ENCODE assay signal across 1 cellular context in the genomic region with DNA sequence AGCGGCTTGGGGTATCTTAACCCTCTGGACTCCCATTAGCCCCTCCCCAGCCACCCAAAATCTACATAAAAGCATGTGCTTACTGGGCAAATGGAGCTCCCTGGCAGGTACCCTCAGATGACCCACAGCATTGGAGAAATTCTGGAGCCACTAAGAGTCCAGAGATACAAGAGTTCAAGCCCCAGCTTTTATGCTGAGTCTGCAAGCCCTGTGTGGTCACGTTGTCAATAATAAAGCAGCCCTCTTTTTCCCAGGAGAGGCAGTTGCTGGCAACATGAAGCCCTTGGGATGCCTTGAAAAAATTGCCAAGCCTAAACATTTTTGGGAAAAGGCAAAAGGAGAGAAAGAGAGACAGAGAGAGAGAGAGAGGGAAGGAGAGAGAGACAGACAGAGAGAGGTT.
TF ChIP-seq lines count a peak whose summit lies in the region.

No MANE protein-coding gene starts in this region.

TF ChIP-seq in K562, 482 proteins besides CTCF, POLR2A, EP300 and RAD21 (continued from another document):
- TF ChIP-seq, protein P1, sequence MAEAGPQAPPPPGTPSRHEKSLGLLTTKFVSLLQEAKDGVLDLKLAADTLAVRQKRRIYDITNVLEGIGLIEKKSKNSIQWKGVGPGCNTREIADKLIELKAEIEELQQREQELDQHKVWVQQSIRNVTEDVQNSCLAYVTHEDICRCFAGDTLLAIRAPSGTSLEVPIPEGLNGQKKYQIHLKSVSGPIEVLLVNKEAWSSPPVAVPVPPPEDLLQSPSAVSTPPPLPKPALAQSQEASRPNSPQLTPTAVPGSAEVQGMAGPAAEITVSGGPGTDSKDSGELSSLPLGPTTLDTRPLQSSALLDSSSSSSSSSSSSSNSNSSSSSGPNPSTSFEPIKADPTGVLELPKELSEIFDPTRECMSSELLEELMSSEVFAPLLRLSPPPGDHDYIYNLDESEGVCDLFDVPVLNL (CRISPR knock-in tag; IDR thresholded peaks at IDR 0.05; ENCODE audit: low read depth): no peak
- TF ChIP-seq CHD2 (IDR thresholded peaks at IDR 0.05; ENCODE audit: low read depth, low read length) (no peak), ZNF316 (IDR thresholded peaks at IDR 0.05) (peak; percentile 72), MAFK (IDR thresholded peaks at IDR 0.05; ENCODE audit: low read length) (peak; percentile 18; the same call in 1 of the 2 replicates), C11orf30 (IDR thresholded peaks at IDR 0.05; ENCODE audit: low read depth) (peak; percentile 58; the same call in 1 of the 2 replicates)
